ENCODE assay signal across 10 cellular contexts in genomic region chr2:240999001-240999791, GRCh38. TPM values are rescaled to one million over a fixed set of nuclear protein-coding genes. Genes with fewer than 3 reads are reported as not detected.
DNase-seq lines count a peak whose midpoint lies in the region; ATAC-seq and TF ChIP-seq lines count a peak whose summit lies in the region.
"Had no signal": no experiment of that assay in that cellular context is flagged by ENCODE, and none has a peak within 500 bp of the region (broad histone marks: within the 10 kb centered on the region; RNA-seq: fewer than 3 reads in every experiment).

No MANE protein-coding gene starts in this region.

- ATAC-seq in lung (ENCODE audit: insufficient read depth, low FRiP score) (no peak), HG02678 (IDR thresholded peaks at IDR 0.05; ENCODE audit: unreplicated experiment) (no peak), HG03025 (IDR thresholded peaks at IDR 0.05; ENCODE audit: low FRiP score, unreplicated experiment) (no peak)

- DNase-seq in T-helper 1 cell (no peak), choroid plexus epithelial cell (ENCODE audit: low read depth) (no peak), lung (ENCODE audit: low spot score) (peak; percentile 30), tibial artery (peak; percentile 30 to 76), GM19238 (ENCODE audit: insufficient read length, low spot score) (no peak)
- DNase-seq: NCI-H2029 treated with DMSO at 0.1 percent for 48 hours had no signal

- H3K4me3 ChIP-seq in choroid plexus epithelial cell (ENCODE audit: low read depth, low read length) (peak overlapping the region; percentile 66), lung (peak overlapping the region; percentile 59), tibial artery (peak overlapping the region; percentile 66 to 87)

- H3K4me1 Mint-ChIP-seq in T-helper 1 cell treated with Interleukin-12 subunit alpha and Interleukin-12 subunit beta and Interleukin-4 antibody, amounts not matched to agents 30 μg/mL and 1 μg/mL, for 36 hours (ENCODE audit: low read depth) = peaks cover 13% of the 10 kb centered on the region

- H3K27me3 ChIP-seq in lung (ENCODE audit: control insufficient read depth, insufficient read depth) (no peaks in the 10 kb centered on the region), tibial artery (no peaks in the 10 kb centered on the region)

- H3K27ac ChIP-seq in lung (ENCODE audit: low read depth in 1 of 2, low read length in 1 of 2) (peak overlapping the region; percentile 57 to 75), tibial artery (peak overlapping the region; percentile 54 to 87)

- H3K36me3 ChIP-seq in lung (ENCODE audit: control insufficient read depth in 2 of 2, insufficient read depth in 2 of 2, low read length in 2 of 2) (peaks cover 0 to 13% of the 10 kb centered on the region in 2 donors), tibial artery (peaks cover 12 to 40% (median 17%) of the 10 kb centered on the region in 3 donors)

- peak overlapping the region; percentile 70 for H3K4me3 Mint-ChIP-seq in T-helper 1 cell treated with Interleukin-12 subunit alpha and Interleukin-12 subunit beta and Interleukin-4 antibody, amounts not matched to agents 30 μg/mL and 1 μg/mL, for 36 hours

- peaks cover 2 to 10% of the 10 kb centered on the region in 2 donors for H3K9me3 ChIP-seq in lung (ENCODE audit: control insufficient read depth in 2 of 2, insufficient read depth in 1 of 2, low read length in 1 of 2)
- H3K9me3 ChIP-seq in tibial artery = peaks cover 0 to 14% (median 11%) of the 10 kb centered on the region in 3 donors

- TF ChIP-seq CTCF in choroid plexus epithelial cell (conservative IDR thresholded peaks at IDR 0.05; ENCODE audit: low read depth, low read length) = no peak
- TF ChIP-seq CTCF in lung (IDR thresholded peaks at IDR 0.05; ENCODE audit: control extremely low read depth, extremely low read depth) = no peak
- no peak for TF ChIP-seq CTCF in tibial artery (IDR thresholded peaks at IDR 0.05)

- no peak overlapping the region for H3K27ac Mint-ChIP-seq in T-helper 1 cell treated with Interleukin-12 subunit alpha and Interleukin-12 subunit beta and Interleukin-4 antibody, amounts not matched to agents 30 μg/mL and 1 μg/mL, for 36 hours

- 7 to 45% methylated on average over 17 to 70 of the region's 70 CpGs for WGBS in lung, 2 donors

- peaks cover 38% of the 10 kb centered on the region for H3K27me3 Mint-ChIP-seq in T-helper 1 cell treated with Interleukin-12 subunit alpha and Interleukin-12 subunit beta and Interleukin-4 antibody, amounts not matched to agents 30 μg/mL and 1 μg/mL, for 36 hours (ENCODE audit: low read depth)

- H3K4me1 ChIP-seq in lung (ENCODE audit: control insufficient read depth in 2 of 2, insufficient read depth in 2 of 2, low read length in 2 of 2) (peaks cover 0 to 46% of the 10 kb centered on the region in 2 donors), tibial artery (peaks cover 0 to 63% (median 37%) of the 10 kb centered on the region in 4 donors)

- intact Hi-C loops in tibial artery (cut with DNase I; ENCODE audit: low total_unique reads) = no loop called here

- H3K36me3 Mint-ChIP-seq in T-helper 1 cell treated with Interleukin-12 subunit alpha and Interleukin-12 subunit beta and Interleukin-4 antibody, amounts not matched to agents 30 μg/mL and 1 μg/mL, for 36 hours (ENCODE audit: low read depth) = peaks cover 8% of the 10 kb centered on the region
- H3K36me3 Mint-ChIP-seq: CD8-positive, alpha-beta memory T cell had no signal

- peaks cover 8% of the 10 kb centered on the region for H3K9me3 Mint-ChIP-seq in T-helper 1 cell treated with Interleukin-12 subunit alpha and Interleukin-12 subunit beta and Interleukin-4 antibody, amounts not matched to agents 30 μg/mL and 1 μg/mL, for 36 hours

RNA-seq across cellular contexts. Expression of gene SNED1, which starts 0.8 kb away (rescaled TPM):
- total RNA-seq in lung = 10 to 100 TPM; 57.1 to 74.6 TPM
- 10 to 100 TPM in 1 of 2 donors, 1 to 10 TPM in 1; 5.9 to 12.3 TPM for polyA plus RNA-seq in lung

Comparison
In these comparisons a context has a peak if more than half of its experiments do, and no peak if none do; other contexts are left out.
1. DNase-seq: peak in lung (single experiment) and tibial artery (2 of 2); none in T-helper 1 cell (0 of 5), choroid plexus epithelial cell (single experiment) and GM19238 (single experiment).
2. Peak in every context shown above with its lines, with median percentiles within 50 percentile points of each other: H3K4me3 ChIP-seq.